ENCODE assay signal across 1 cellular context in genomic region chr3:45171283-45171682, GRCh38.
TF ChIP-seq lines count a peak whose summit lies in the region.

No MANE protein-coding gene starts in this region.

TF ChIP-seq in K562, 482 proteins besides CTCF, POLR2A, EP300 and RAD21:
- TF ChIP-seq RFX7 (CRISPR knock-in tag; IDR thresholded peaks at IDR 0.05) (no peak), ARID2 (IDR thresholded peaks at IDR 0.05) (peak; percentile 47; the same call in 1 of the 2 replicates), CC2D1A (IDR thresholded peaks at IDR 0.05) (0 out of 2 replicates have a peak, but pooled peaks have one; percentile 32), BRD9 (IDR thresholded peaks at IDR 0.05; ENCODE audit: low read depth, partially characterized antibody) (peak; percentile 81), ZNF592 (IDR thresholded peaks at IDR 0.05) (peak; percentile 82), SMC3 (conservative IDR thresholded peaks at IDR 0.05; ENCODE audit: insufficient read depth, low read depth, low read length) (peak; percentile 55), FOXA3 (CRISPR knock-in tag; conservative IDR thresholded peaks at IDR 0.05 in 1 of 2, IDR thresholded peaks at IDR 0.05 in 1 of 2) (no peak)
